Comparison of ENCODE assay signal across 22 cellular contexts in the genomic region with DNA sequence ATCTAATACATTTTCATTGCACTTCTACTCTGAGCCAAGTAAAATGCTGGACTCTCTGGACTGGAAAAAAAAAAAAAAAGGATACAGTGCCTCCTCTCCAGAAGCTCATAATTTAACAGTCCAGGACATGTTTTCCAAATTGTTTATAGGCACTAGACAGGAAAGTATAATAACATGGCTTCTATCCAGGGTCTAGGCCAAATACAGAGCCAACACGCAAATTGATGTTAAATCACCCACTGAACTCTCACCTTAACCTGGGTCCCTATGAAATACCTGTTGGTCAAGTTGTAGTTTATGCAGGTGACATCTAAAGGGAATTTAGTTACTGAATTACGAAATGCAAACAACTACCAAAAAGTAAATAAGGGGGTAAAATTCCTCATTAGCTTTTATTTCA.
"Had no signal": no experiment of that assay in that cellular context is flagged by ENCODE, and none has a peak within 500 bp of the region (broad histone marks: within the 10 kb centered on the region; RNA-seq: fewer than 3 reads in every experiment).

No MANE protein-coding gene starts in this region.

- H3K36me3 ChIP-seq: SJSA1 had no signal

- H3K27me3 ChIP-seq: SJSA1 had no signal

- H3K9me3 ChIP-seq: SJSA1 had no signal

- H3K4me3 ChIP-seq: SJSA1, SK-N-MC had no signal

- DNase-seq: IMR-90, Kasumi-1, KG1, MV-4-11, NCI-H1048, NCI-H1105, NCI-H1417, NCI-H1436 treated with DMSO at 0.1 percent for 48 hours, NCI-H1694, NCI-H187 treated with DMSO at 0.1 percent for 48 hours, NCI-H2029 treated with DMSO at 0.1 percent for 48 hours, NCI-H2171 treated with DMSO at 0.1 percent for 48 hours, NCI-H345, NCI-H446 treated with DMSO at 0.1 percent for 48 hours, NCI-H510A treated with DMSO at 0.1 percent for 48 hours, NCI-H526, NCI-H82, Right ventricle myocardium superior, RPMI8226, SIG-M5 had no signal

- H3K27ac ChIP-seq: SJSA1, SK-N-MC had no signal

- H3K4me1 ChIP-seq: SJSA1 had no signal
